ENCODE assay signal across 2 cellular contexts in the genomic region with DNA sequence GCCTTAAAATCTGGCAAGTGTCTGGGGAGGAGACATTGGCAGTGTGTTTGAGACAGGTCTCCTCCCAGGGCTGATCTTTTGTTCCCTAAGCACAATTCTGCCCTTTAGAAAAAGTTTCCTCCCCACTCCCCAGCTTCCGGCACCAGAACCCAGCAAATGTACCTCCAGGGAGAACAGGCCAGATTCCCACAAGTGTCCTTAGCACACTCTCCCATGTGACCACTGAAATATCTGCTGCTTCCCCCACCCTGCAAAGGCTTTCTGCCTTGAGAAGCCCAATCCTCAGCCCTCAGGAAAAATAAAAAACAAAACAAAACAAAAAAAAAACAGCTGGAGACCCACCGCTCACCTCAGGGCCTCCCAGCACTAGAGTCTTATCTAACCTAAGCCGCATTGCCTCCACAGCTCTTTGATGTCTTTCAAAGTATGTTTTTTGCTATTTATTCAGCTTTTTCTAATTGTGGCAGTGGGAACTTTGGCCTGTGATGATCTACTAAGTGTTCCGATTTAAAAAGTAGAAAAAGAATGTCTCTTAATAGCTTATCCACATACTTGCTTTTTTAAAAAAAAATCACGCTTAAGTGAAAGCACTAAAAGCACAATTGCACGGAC.
A peak's percentile ranks its signal among the peaks of the same experiment; 100 is the strongest.
TF ChIP-seq lines count a peak whose summit lies in the region.

No MANE protein-coding gene starts in this region.

TF ChIP-seq in HEK293, 187 proteins besides CTCF, POLR2A, EP300 and RAD21:
- TF ChIP-seq YY2 (tag by site-specific recombination; IDR thresholded peaks at IDR 0.05) (no peak), ZBTB8A (tag by site-specific recombination; IDR thresholded peaks at IDR 0.05) (0 out of 2 replicates have a peak, but pooled peaks have one; percentile 28), TCF7L2 (IDR thresholded peaks at IDR 0.05; ENCODE audit: borderline replicate concordance, low read depth, low read length) (peak; percentile 75; the same call in 1 of the 2 replicates), ZNF843 (tag by site-specific recombination; IDR thresholded peaks at IDR 0.05) (no peak)
- TF ChIP-seq, protein P1, sequence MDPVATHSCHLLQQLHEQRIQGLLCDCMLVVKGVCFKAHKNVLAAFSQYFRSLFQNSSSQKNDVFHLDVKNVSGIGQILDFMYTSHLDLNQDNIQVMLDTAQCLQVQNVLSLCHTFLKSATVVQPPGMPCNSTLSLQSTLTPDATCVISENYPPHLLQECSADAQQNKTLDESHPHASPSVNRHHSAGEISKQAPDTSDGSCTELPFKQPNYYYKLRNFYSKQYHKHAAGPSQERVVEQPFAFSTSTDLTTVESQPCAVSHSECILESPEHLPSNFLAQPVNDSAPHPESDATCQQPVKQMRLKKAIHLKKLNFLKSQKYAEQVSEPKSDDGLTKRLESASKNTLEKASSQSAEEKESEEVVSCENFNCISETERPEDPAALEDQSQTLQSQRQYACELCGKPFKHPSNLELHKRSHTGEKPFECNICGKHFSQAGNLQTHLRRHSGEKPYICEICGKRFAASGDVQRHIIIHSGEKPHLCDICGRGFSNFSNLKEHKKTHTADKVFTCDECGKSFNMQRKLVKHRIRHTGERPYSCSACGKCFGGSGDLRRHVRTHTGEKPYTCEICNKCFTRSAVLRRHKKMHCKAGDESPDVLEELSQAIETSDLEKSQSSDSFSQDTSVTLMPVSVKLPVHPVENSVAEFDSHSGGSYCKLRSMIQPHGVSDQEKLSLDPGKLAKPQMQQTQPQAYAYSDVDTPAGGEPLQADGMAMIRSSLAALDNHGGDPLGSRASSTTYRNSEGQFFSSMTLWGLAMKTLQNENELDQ (tag by site-specific recombination; IDR thresholded peaks at IDR 0.05; ENCODE audit: low read depth) = no peak

TF ChIP-seq in H1, 55 proteins besides CTCF, POLR2A, EP300 and RAD21:
- TF ChIP-seq CBX8 (IDR thresholded peaks at IDR 0.05; ENCODE audit: borderline replicate concordance, low read depth, low read length) = no peak
- TF ChIP-seq EZH2 (IDR thresholded peaks at IDR 0.05; ENCODE audit: low read depth, low read length, severe bottlenecking) = no peak
- no peak for TF ChIP-seq BRCA1 (IDR thresholded peaks at IDR 0.05; ENCODE audit: low read depth, low read length)
- no peak for TF ChIP-seq TEAD4 (IDR thresholded peaks at IDR 0.05; ENCODE audit: low read depth, low read length)
- TF ChIP-seq BCL11A (IDR thresholded peaks at IDR 0.05; ENCODE audit: low read depth in 2 of 2, low read length in 2 of 2) = no peak
- no peak for TF ChIP-seq GTF2F1 (IDR thresholded peaks at IDR 0.05; ENCODE audit: borderline replicate concordance, low read depth, low read length)
- TF ChIP-seq RFX5 (IDR thresholded peaks at IDR 0.05; ENCODE audit: borderline replicate concordance, low read depth, low read length) = no peak
- TF ChIP-seq ZNF274 (IDR thresholded peaks at IDR 0.05; ENCODE audit: borderline replicate concordance, extremely low read depth, low read length) = no peak
- TF ChIP-seq CHD2 (IDR thresholded peaks at IDR 0.05; ENCODE audit: low read length) = no peak
- no peak for TF ChIP-seq KDM4A (IDR thresholded peaks at IDR 0.05; ENCODE audit: low read depth, low read length, severe bottlenecking)
- no peak for TF ChIP-seq E2F6 (IDR thresholded peaks at IDR 0.05)
- TF ChIP-seq CEBPB (IDR thresholded peaks at IDR 0.05; ENCODE audit: low read depth, low read length) = no peak
- TF ChIP-seq EGR1 (IDR thresholded peaks at IDR 0.05; ENCODE audit: borderline replicate concordance, low read depth, low read length) = no peak
- no peak for TF ChIP-seq TAF1 (IDR thresholded peaks at IDR 0.05; ENCODE audit: low read depth, low read length)
- TF ChIP-seq CTBP2 (IDR thresholded peaks at IDR 0.05; ENCODE audit: borderline replicate concordance, insufficient read depth, insufficient read length, low read length) = no peak
- TF ChIP-seq CHD1 (IDR thresholded peaks at IDR 0.05; ENCODE audit: low read depth, low read length) = no peak
- no peak for TF ChIP-seq ASH2L (IDR thresholded peaks at IDR 0.05; ENCODE audit: low read length)
